ENCODE assay signal across 10 cellular contexts in genomic region chr1:155085504-155086181, GRCh38. TPM values are rescaled to one million over a fixed set of nuclear protein-coding genes. Genes with fewer than 3 reads are reported as not detected.
DNase-seq lines count a peak whose midpoint lies in the region; ATAC-seq and FAIRE-seq lines count a peak whose summit lies in the region.
"Had no signal": no experiment of that assay in that cellular context is flagged by ENCODE, and none has a peak within 500 bp of the region (broad histone marks: within the 10 kb centered on the region; RNA-seq: fewer than 3 reads in every experiment).

No MANE protein-coding gene starts in this region.

- intact Hi-C loops in head of caudate nucleus (cut with DNase I): no loop called here
- intact Hi-C loops in posterior vena cava (cut with DNase I): loop anchor here in 1 of 2 donors (2.0 kb wide), 1 partner anchor 41 kb away; no protein-coding TSS in a partner anchor

- DNase-seq in DMS 273 (lab: John Stamatoyannopoulos, UW; ENCODE audit: unreplicated experiment) (peak; percentile 66), DMS 273 treated with DMSO at 0.1 percent for 48 hours (lab: John Stamatoyannopoulos, UW) (no peak), RKO (ENCODE audit: low spot score) (peak; percentile 80), head of caudate nucleus (peak in 22 of 42 donors; percentile 33 to 74 (median 45)), posterior vena cava (ENCODE audit: low spot score) (peak; percentile 87), urothelium cell line (ENCODE audit: low spot score) (peak; percentile 69)
- peak; percentile 62 for DNase-seq in activated effector memory CD4-positive, alpha-beta T cell treated with Interleukin-2 at 50 U/mL for 16 hours

- no peak for ATAC-seq in GM18907 (IDR thresholded peaks at IDR 0.05; ENCODE audit: unreplicated experiment)

- peak; percentile 20 for FAIRE-seq in urothelium cell line (lab: Jason Lieb, UNC)
- FAIRE-seq: A204.1, islet of Langerhans had no signal

RNA-seq across cellular contexts. Expression of gene EFNA3, which starts 7.0 kb away (rescaled TPM):
- 1 to 10 TPM; 2.0 TPM for total RNA-seq in posterior vena cava

RNA-seq across cellular contexts. Expression of gene EFNA4, which starts 22.1 kb away (rescaled TPM):
- total RNA-seq in posterior vena cava: 1 to 10 TPM; 2.0 to 2.6 TPM

RNA-seq across cellular contexts. Expression of gene ADAM15, which starts 34.5 kb away (rescaled TPM):
- total RNA-seq in posterior vena cava: 100 to 1,000 TPM; 146 to 178 TPM

RNA-seq across cellular contexts. Expression of gene EFNA1, which starts 42.0 kb away (rescaled TPM):
- total RNA-seq in posterior vena cava: 10 to 100 TPM; 12.6 to 13.2 TPM

RNA-seq across cellular contexts. Expression of gene SLC50A1, which starts 50.0 kb away (rescaled TPM):
- total RNA-seq in posterior vena cava: 10 to 100 TPM; 24.5 TPM
